Comparison of ENCODE assay signal across 17 cellular contexts in genomic region chr14:102556098-102556677, GRCh38. TPM values are rescaled to one million over a fixed set of nuclear protein-coding genes. Genes with fewer than 3 reads are reported as not detected.
A peak's percentile ranks its signal among the peaks of the same experiment; 100 is the strongest.
DNase-seq lines count a peak whose midpoint lies in the region; ATAC-seq, FAIRE-seq and TF ChIP-seq lines count a peak whose summit lies in the region.
"Had no signal": no experiment of that assay in that cellular context is flagged by ENCODE, and none has a peak within 500 bp of the region (broad histone marks: within the 10 kb centered on the region; RNA-seq: fewer than 3 reads in every experiment).

No MANE protein-coding gene starts in this region.

- no peaks in the 10 kb centered on the region; a peak in 1 of 5 replicates for H3K27me3 ChIP-seq in HepG2 (ENCODE audit: control insufficient read depth in 1 of 2, insufficient read depth in 2 of 2, low read length in 2 of 2)
- no peaks in the 10 kb centered on the region for H3K27me3 ChIP-seq in right lobe of liver
- H3K27me3 ChIP-seq in Loucy (ENCODE audit: insufficient read depth, low read length, poor library complexity, severe bottlenecking): no peaks in the 10 kb centered on the region
- H3K27me3 ChIP-seq in hepatocyte: no peaks in the 10 kb centered on the region
- no peaks in the 10 kb centered on the region for H3K27me3 ChIP-seq in adrenal gland
- H3K27me3 ChIP-seq: vagina had no signal

- TF ChIP-seq CTCF in HepG2 (CRISPR knock-in tag; IDR thresholded peaks at IDR 0.05): no peak
- no peak for TF ChIP-seq CTCF in right lobe of liver (IDR thresholded peaks at IDR 0.05)
- TF ChIP-seq CTCF in Loucy (conservative IDR thresholded peaks at IDR 0.05; ENCODE audit: low read length): no peak
- TF ChIP-seq CTCF in hepatocyte (IDR thresholded peaks at IDR 0.05; ENCODE audit: poor library complexity): no peak
- TF ChIP-seq CTCF in adrenal gland (IDR thresholded peaks at IDR 0.05): no peak

- no TSS peak for BruUV-seq in HepG2 (replicated peaks; lab: Mats Ljungman, UMichigan)

- H3K4me1 ChIP-seq in HepG2 (ENCODE audit: insufficient read depth, low read length): peaks cover 26% of the 10 kb centered on the region
- H3K4me1 ChIP-seq in right lobe of liver: no peaks in the 10 kb centered on the region
- H3K4me1 ChIP-seq in Loucy (ENCODE audit: insufficient read depth, low read length, poor library complexity, severe bottlenecking): peaks cover 9% of the 10 kb centered on the region
- H3K4me1 ChIP-seq in hepatocyte (ENCODE audit: insufficient read depth): peaks cover 26% of the 10 kb centered on the region
- peaks cover 0 to 5% of the 10 kb centered on the region in 2 donors for H3K4me1 ChIP-seq in adrenal gland (replicated peaks in 1 of 2)
- H3K4me1 ChIP-seq: prostate gland had no signal

- no peak overlapping the region for H3K9ac ChIP-seq in HepG2 (ENCODE audit: insufficient read depth, low read depth, low read length)
- H3K9ac ChIP-seq in Loucy (ENCODE audit: low read depth, low read length, poor library complexity, severe bottlenecking): no peak overlapping the region

- TF ChIP-seq RAD21 in HepG2 (CRISPR knock-in tag; IDR thresholded peaks at IDR 0.05): no peak

- in situ Hi-C loops in HepG2 (cut with HindIII; ENCODE audit: extremely low pct_ligation_motif_present, low pct_unique_long_range_greater_than_20kb): no loop called here

- TF ChIP-seq EP300 in HepG2 (IDR thresholded peaks at IDR 0.05; ENCODE audit: low read depth in 2 of 2, low read length in 2 of 2) (no peak), HepG2 (CRISPR knock-in tag; IDR thresholded peaks at IDR 0.05; ENCODE audit: borderline replicate concordance) (no peak)

- no peaks in the 10 kb centered on the region for H3K36me3 Mint-ChIP-seq in activated T-cell treated with anti-CD3 and anti-CD28 coated beads, Interleukin-2, amount 50 U/mL, for 4 hours (ENCODE audit: insufficient read depth)
- no peaks in the 10 kb centered on the region for H3K36me3 Mint-ChIP-seq in activated naive CD8-positive, alpha-beta T cell treated with anti-CD3 and anti-CD28 coated beads for 36 hours

- H3K79me2 ChIP-seq in HepG2 (ENCODE audit: insufficient read depth, low read length) (no peaks in the 10 kb centered on the region), Loucy (ENCODE audit: insufficient read depth, low read length) (no peaks in the 10 kb centered on the region), hepatocyte (no peaks in the 10 kb centered on the region)

- POLR2A ChIA-PET in HepG2 (lab: Yijun Ruan, JAX): no interaction called here

- TF ChIP-seq POLR2A in HepG2 (IDR thresholded peaks at IDR 0.05; ENCODE audit: insufficient read depth in 1 of 2, low read depth in 2 of 2, low read length in 2 of 2): no peak
- TF ChIP-seq POLR2A in right lobe of liver (IDR thresholded peaks at IDR 0.05): no peak
- TF ChIP-seq POLR2A in adrenal gland (IDR thresholded peaks at IDR 0.05): no peak

- H4K20me1 ChIP-seq in HepG2 (ENCODE audit: insufficient read depth, low read length) (no peaks in the 10 kb centered on the region), Loucy (ENCODE audit: insufficient read depth, low read length, poor library complexity, severe bottlenecking) (no peaks in the 10 kb centered on the region), hepatocyte (ENCODE audit: insufficient read depth, poor library complexity, severe bottlenecking) (no peaks in the 10 kb centered on the region)

- no peak for FAIRE-seq in HepG2 (lab: Jason Lieb, UNC)
- FAIRE-seq: endothelial cell of umbilical vein had no signal

- H3K9me2 ChIP-seq in Loucy (replicated peaks; ENCODE audit: low read depth, low read length): no peaks in the 10 kb centered on the region
- H3K9me2 ChIP-seq in hepatocyte (replicated peaks; ENCODE audit: insufficient read depth): no peaks in the 10 kb centered on the region

- no peak overlapping the region for H3K4me2 ChIP-seq in HepG2 (ENCODE audit: low read depth, low read length)
- peak overlapping the region; percentile 45 for H3K4me2 ChIP-seq in Loucy (ENCODE audit: low read depth, low read length, poor library complexity, severe bottlenecking)
- peak overlapping the region; percentile 93 for H3K4me2 ChIP-seq in hepatocyte

- H3K4me3 ChIP-seq in HepG2 (replicated peaks in 1 of 3; ENCODE audit: insufficient read depth in 1 of 3, low read depth in 2 of 3, low read length in 3 of 3) (no peak overlapping the region), right lobe of liver (no peak overlapping the region), Loucy (ENCODE audit: low read length, poor library complexity, severe bottlenecking) (peak overlapping the region; percentile 74), hepatocyte (no peak overlapping the region), adrenal gland (no peak overlapping the region)

- ATAC-seq in HepG2: no peak
- ATAC-seq in right lobe of liver: no peak
- ATAC-seq in activated T-cell treated with anti-CD3 and anti-CD28 coated beads, Interleukin-2, amount 50 U/mL, for 4 hours: no peak

- no peak overlapping the region for H3K27ac Mint-ChIP-seq in activated naive CD8-positive, alpha-beta T cell treated with anti-CD3 and anti-CD28 coated beads for 36 hours
- H3K27ac Mint-ChIP-seq: nephron progenitor cell had no signal

- CTCF ChIA-PET in HepG2 (lab: Yijun Ruan, JAX; ENCODE audit: low intra/inter-chr PET ratio, low total read pairs): no interaction called here

- WGBS in HepG2 (ENCODE audit: low lambda C conversion rate): 100% methylated on average over 4 of the region's 14 CpGs
- WGBS in right lobe of liver (ENCODE audit: insufficient coverage, low coverage, low lambda C conversion rate, missing lambda C conversion rate): no CpG with 5 or more reads among the region's 14 CpGs
- 98% methylated on average over 14 of the region's 14 CpGs for WGBS in hepatocyte (ENCODE audit: low lambda C conversion rate, missing lambda C conversion rate)
- WGBS in adrenal gland, 4 donors: 91 to 98% (median 96%) methylated on average over 8 to 14 of the region's 14 CpGs

- peaks cover 3% of the 10 kb centered on the region for H3K4me1 Mint-ChIP-seq in activated T-cell treated with anti-CD3 and anti-CD28 coated beads, Interleukin-2, amount 50 U/mL, for 4 hours (ENCODE audit: low read depth)
- H3K4me1 Mint-ChIP-seq in activated naive CD8-positive, alpha-beta T cell treated with anti-CD3 and anti-CD28 coated beads for 36 hours: no peaks in the 10 kb centered on the region

- H3K27me3 Mint-ChIP-seq in activated T-cell treated with anti-CD3 and anti-CD28 coated beads, Interleukin-2, amount 50 U/mL, for 4 hours (ENCODE audit: low read depth): no peaks in the 10 kb centered on the region
- no peaks in the 10 kb centered on the region for H3K27me3 Mint-ChIP-seq in activated naive CD8-positive, alpha-beta T cell treated with anti-CD3 and anti-CD28 coated beads for 36 hours

- DNase-seq in HepG2 (ENCODE audit: low spot score) (no peak), right lobe of liver (no peak), hepatocyte (ENCODE audit: low spot score) (no peak), adrenal gland (no peak), SK-N-DZ (ENCODE audit: low spot score) (no peak)
- DNase-seq in activated T-cell treated with anti-CD3 and anti-CD28 coated beads, Interleukin-2, amount 50 U/mL, for 4 hours: no peak
- no peak for DNase-seq in activated naive CD8-positive, alpha-beta T cell treated with anti-CD3 and anti-CD28 coated beads for 36 hours
- DNase-seq: KG1, kidney glomerular epithelial cell had no signal

- H2AFZ ChIP-seq in HepG2 (ENCODE audit: low read length) (no peak overlapping the region), Loucy (ENCODE audit: low read length) (no peak overlapping the region), hepatocyte (no peak overlapping the region)

- H3K9me3 Mint-ChIP-seq in activated T-cell treated with anti-CD3 and anti-CD28 coated beads, Interleukin-2, amount 50 U/mL, for 4 hours: no peaks in the 10 kb centered on the region
- H3K9me3 Mint-ChIP-seq in activated naive CD8-positive, alpha-beta T cell treated with anti-CD3 and anti-CD28 coated beads for 36 hours: no peaks in the 10 kb centered on the region
- H3K9me3 Mint-ChIP-seq: activated T-cell treated with anti-CD3 and anti-CD28 coated beads, Interleukin-2, amount 50 U/mL, for 72 hours; nephron progenitor cell; T-helper 1 cell treated with Interleukin-12 subunit alpha and Interleukin-12 subunit beta and Interleukin-4 antibody, amounts not matched to agents 30 μg/mL and 1 μg/mL, for 36 hours had no signal

- H3K4me3 Mint-ChIP-seq in activated T-cell treated with anti-CD3 and anti-CD28 coated beads, Interleukin-2, amount 50 U/mL, for 4 hours: no peak overlapping the region
- H3K4me3 Mint-ChIP-seq in activated naive CD8-positive, alpha-beta T cell treated with anti-CD3 and anti-CD28 coated beads for 36 hours: no peak overlapping the region

- intact Hi-C loops in HepG2 (cut with micrococcal nuclease; ENCODE audit: unreplicated experiment): no loop called here
- intact Hi-C loops in right lobe of liver (cut with DNase I): no loop called here
- intact Hi-C loops in adrenal gland (cut with DNase I): no loop called here

- H3K36me3 ChIP-seq in HepG2 (replicated peaks in 1 of 2; ENCODE audit: control insufficient read depth in 1 of 2, insufficient read depth in 2 of 2, low read length in 2 of 2) (no peaks in the 10 kb centered on the region), right lobe of liver (no peaks in the 10 kb centered on the region), Loucy (ENCODE audit: insufficient read depth, low read length) (no peaks in the 10 kb centered on the region), hepatocyte (replicated peaks; ENCODE audit: insufficient read depth, low read depth) (no peaks in the 10 kb centered on the region), adrenal gland (replicated peaks in 1 of 2) (no peaks in the 10 kb centered on the region)
- H3K36me3 ChIP-seq: prostate gland, vagina had no signal

- H3K27ac ChIP-seq in HepG2 (ENCODE audit: extremely low read length, insufficient read depth, low read length) (no peak overlapping the region), right lobe of liver (no peak overlapping the region), hepatocyte (no peak overlapping the region), adrenal gland (no peak overlapping the region)
- H3K27ac ChIP-seq: VCaP had no signal

- no peaks in the 10 kb centered on the region for H3F3A ChIP-seq in Loucy (ENCODE audit: low read depth)

- H3K9me3 ChIP-seq in HepG2 (ENCODE audit: low read length) (no peaks in the 10 kb centered on the region), right lobe of liver (no peaks in the 10 kb centered on the region), Loucy (ENCODE audit: insufficient read depth, low read depth, low read length) (no peaks in the 10 kb centered on the region), hepatocyte (ENCODE audit: low read depth) (no peaks in the 10 kb centered on the region), adrenal gland (replicated peaks in 1 of 3) (no peaks in the 10 kb centered on the region)
- H3K9me3 ChIP-seq: prostate gland, vagina had no signal

RNA-seq across cellular contexts. Expression of gene RCOR1, which starts 36.3 kb away (rescaled TPM):
- total RNA-seq in HepG2 (2016; rRNA removed; fragmentation: Illumina TruSeq; extraction: Trizol) (11.1 and 14.8 TPM in 2 replicates), right lobe of liver (10 to 100 TPM in 2 of 6 experiments, 1 to 10 TPM in 4; 7.5 to 14.1 (median 8.7) TPM), hepatocyte (27.0 and 30.2 TPM in 2 replicates), adrenal gland (10 to 100 TPM in 6 of 8 donors, 1 to 10 TPM in 2; 8.0 to 17.7 (median 12.6) TPM)
- 5.2 and 6.2 TPM in 2 replicates for total RNA-seq in HepG2 (2016; cell fraction: cytosol; rRNA removed; fragmentation: Illumina TruSeq; extraction: Trizol; ENCODE audit: low read depth)
- 10.9 and 13.8 TPM in 2 replicates for total RNA-seq in HepG2 (2016; cell fraction: insoluble cytoplasmic fraction; rRNA removed; fragmentation: Illumina TruSeq; extraction: Trizol)
- total RNA-seq in HepG2 (2016; cell fraction: membrane; rRNA removed; fragmentation: Illumina TruSeq; extraction: Trizol): 6.6 and 7.2 TPM in 2 replicates
- 15.7 and 18.1 TPM in 2 replicates for total RNA-seq in HepG2 (2016; cell fraction: nucleus; rRNA removed; fragmentation: Illumina TruSeq; extraction: Trizol)
- polyA plus RNA-seq in HepG2 (2011; rRNA removed) (10.2 and 10.5 TPM in 2 replicates), hepatocyte (9.9 and 12.2 TPM in 2 replicates), adrenal gland (10 to 100 TPM in 1 of 3 donors, 1 to 10 TPM in 2; 3.8 to 11.6 (median 4.4) TPM)
- 5.8 and 9.2 TPM in 2 replicates for polyA plus RNA-seq in HepG2 (2011; cell fraction: cytosol; rRNA removed)
- polyA plus RNA-seq in HepG2 (2011; cell fraction: nucleus; rRNA removed): 7.8 and 8.1 TPM in 2 replicates
- polyA plus RNA-seq in HepG2 (2012): 12.0 and 12.1 TPM in 2 replicates
- 0.57 and 0.69 TPM in 2 replicates for polyA plus RNA-seq in HepG2 (2016; cell fraction: cytosol; fragmentation: Illumina TruSeq; extraction: Trizol; ENCODE audit: low read depth)
- polyA plus RNA-seq in HepG2 (2016; cell fraction: insoluble cytoplasmic fraction; fragmentation: Illumina TruSeq; extraction: Trizol; ENCODE audit: low read depth): 14.2 and 16.0 TPM in 2 replicates
- 1.9 and 2.5 TPM in 2 replicates for polyA plus RNA-seq in HepG2 (2016; cell fraction: membrane; fragmentation: Illumina TruSeq; extraction: Trizol; ENCODE audit: low read depth)
- polyA plus RNA-seq in HepG2 (2016; cell fraction: nucleus; fragmentation: Illumina TruSeq; extraction: Trizol; ENCODE audit: insufficient read depth, low read depth): 19.9 and 20.7 TPM in 2 replicates
- 15.4 and 22.7 TPM in 2 replicates for polyA minus RNA-seq in HepG2 (2011; rRNA and poly(A)+ RNA removed; ENCODE audit: low replicate concordance)
- 11.9 and 12.5 TPM in 2 replicates for polyA minus RNA-seq in HepG2 (2011; cell fraction: cytosol; rRNA and poly(A)+ RNA removed)
- 25.1 TPM in 2 replicates for polyA minus RNA-seq in HepG2 (2011; cell fraction: nucleus; rRNA and poly(A)+ RNA removed)
- 10 to 100 TPM; 12.5 to 14.7 (median 13.9) TPM for total RNA-seq in activated T-cell treated with anti-CD3 and anti-CD28 coated beads, Interleukin-2, amount 50 U/mL, for 4 hours
- total RNA-seq in activated naive CD8-positive, alpha-beta T cell treated with anti-CD3 and anti-CD28 coated beads for 36 hours: 10 to 100 TPM; 14.7 to 16.2 TPM
- polyA plus RNA-seq in SK-N-DZ (2014; cell fraction: cytosol; rRNA removed): 6.5 and 8.2 TPM in 2 replicates
- 5.2 and 5.6 TPM in 2 replicates for polyA plus RNA-seq in SK-N-DZ (2014; cell fraction: nucleus; rRNA removed)

RNA-seq across cellular contexts. Expression of gene ANKRD9, which starts 46.6 kb away (rescaled TPM):
- total RNA-seq in HepG2 (2016; rRNA removed; fragmentation: Illumina TruSeq; extraction: Trizol) (5.7 and 10.0 TPM in 2 replicates), right lobe of liver (10 to 100 TPM in 2 of 6 experiments, 1 to 10 TPM in 4; 7.5 to 33.8 (median 8.9) TPM), hepatocyte (43.8 and 46.5 TPM in 2 replicates), adrenal gland (100 to 1,000 TPM in 1 of 8 donors, 10 to 100 TPM in 7; 21.4 to 105 (median 50.8) TPM)
- total RNA-seq in HepG2 (2016; cell fraction: cytosol; rRNA removed; fragmentation: Illumina TruSeq; extraction: Trizol; ENCODE audit: low read depth): 14.3 and 16.0 TPM in 2 replicates
- total RNA-seq in HepG2 (2016; cell fraction: insoluble cytoplasmic fraction; rRNA removed; fragmentation: Illumina TruSeq; extraction: Trizol): 5.0 and 10.4 TPM in 2 replicates
- total RNA-seq in HepG2 (2016; cell fraction: membrane; rRNA removed; fragmentation: Illumina TruSeq; extraction: Trizol): 17.4 and 22.1 TPM in 2 replicates
- 10.0 and 10.9 TPM in 2 replicates for total RNA-seq in HepG2 (2016; cell fraction: nucleus; rRNA removed; fragmentation: Illumina TruSeq; extraction: Trizol)
- polyA plus RNA-seq in HepG2 (2011; rRNA removed) (15.0 and 23.2 TPM in 2 replicates), hepatocyte (88.1 and 90.7 TPM in 2 replicates), adrenal gland (10 to 100 TPM in 2 of 3 donors, 1 to 10 TPM in 1; 2.6 to 35.2 (median 19.5) TPM)
- polyA plus RNA-seq in HepG2 (2011; cell fraction: cytosol; rRNA removed): 15.5 and 27.2 TPM in 2 replicates
- polyA plus RNA-seq in HepG2 (2011; cell fraction: nucleus; rRNA removed): 167 and 168 TPM in 2 replicates
- polyA plus RNA-seq in HepG2 (2012): 10.5 and 17.4 TPM in 2 replicates
- 15.9 and 17.0 TPM in 2 replicates for polyA plus RNA-seq in HepG2 (2016; cell fraction: cytosol; fragmentation: Illumina TruSeq; extraction: Trizol; ENCODE audit: low read depth)
- polyA plus RNA-seq in HepG2 (2016; cell fraction: insoluble cytoplasmic fraction; fragmentation: Illumina TruSeq; extraction: Trizol; ENCODE audit: low read depth): 5.9 and 6.8 TPM in 2 replicates
- 15.7 and 16.1 TPM in 2 replicates for polyA plus RNA-seq in HepG2 (2016; cell fraction: membrane; fragmentation: Illumina TruSeq; extraction: Trizol; ENCODE audit: low read depth)
- 29.1 and 29.7 TPM in 2 replicates for polyA plus RNA-seq in HepG2 (2016; cell fraction: nucleus; fragmentation: Illumina TruSeq; extraction: Trizol; ENCODE audit: insufficient read depth, low read depth)
- 16.4 and 20.4 TPM in 2 replicates for polyA minus RNA-seq in HepG2 (2011; rRNA and poly(A)+ RNA removed; ENCODE audit: low replicate concordance)
- polyA minus RNA-seq in HepG2 (2011; cell fraction: cytosol; rRNA and poly(A)+ RNA removed): 9.8 and 9.9 TPM in 2 replicates
- 11.9 and 12.4 TPM in 2 replicates for polyA minus RNA-seq in HepG2 (2011; cell fraction: nucleus; rRNA and poly(A)+ RNA removed)
- total RNA-seq in activated T-cell treated with anti-CD3 and anti-CD28 coated beads, Interleukin-2, amount 50 U/mL, for 4 hours: 10 to 100 TPM in 1 of 3 donors, 1 to 10 TPM in 2; 6.7 to 11.0 (median 8.7) TPM
- total RNA-seq in activated naive CD8-positive, alpha-beta T cell treated with anti-CD3 and anti-CD28 coated beads for 36 hours: 10 to 100 TPM; 10.7 to 10.9 TPM
- 14.0 and 17.8 TPM in 2 replicates for polyA plus RNA-seq in SK-N-DZ (2014; cell fraction: cytosol; rRNA removed)
- 37.9 and 66.9 TPM in 2 replicates for polyA plus RNA-seq in SK-N-DZ (2014; cell fraction: nucleus; rRNA removed)
